ENCODE assay signal across 25 cellular contexts in the genomic region with DNA sequence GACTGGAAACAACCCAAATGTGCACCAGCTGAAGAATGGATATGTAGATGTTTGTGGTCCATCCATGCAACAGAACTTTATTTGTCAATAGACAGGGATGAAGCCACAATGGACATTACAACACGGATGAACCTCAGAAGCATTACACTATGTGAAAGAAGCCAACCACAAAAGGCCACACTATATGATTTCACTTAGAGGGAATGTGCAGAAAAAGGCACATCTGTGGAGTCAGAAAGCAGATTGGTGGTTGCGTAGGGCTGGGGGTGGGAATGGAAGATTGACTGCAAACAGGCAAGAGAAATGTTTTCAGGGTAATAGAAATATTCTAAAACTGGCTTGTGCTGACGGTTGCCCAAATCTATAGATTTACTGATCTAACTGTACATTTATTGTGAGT. TPM values are rescaled to one million over a fixed set of nuclear protein-coding genes. Genes with fewer than 3 reads are reported as not detected.
A peak's percentile ranks its signal among the peaks of the same experiment; 100 is the strongest.
DNase-seq lines count a peak whose midpoint lies in the region; TF ChIP-seq lines count a peak whose summit lies in the region.
"Had no signal": no experiment of that assay in that cellular context is flagged by ENCODE, and none has a peak within 500 bp of the region (broad histone marks: within the 10 kb centered on the region; RNA-seq: fewer than 3 reads in every experiment).

No MANE protein-coding gene starts in this region.

- peaks cover 5% of the 10 kb centered on the region for H3K4me1 Mint-ChIP-seq in endothelial cell (ENCODE audit: unreplicated experiment)
- H3K4me1 Mint-ChIP-seq in Caco-2 (ENCODE audit: low read depth, unreplicated experiment) = no peaks in the 10 kb centered on the region
- H3K4me1 Mint-ChIP-seq: activated CD4-positive, alpha-beta T cell treated with anti-CD3 and anti-CD28 coated beads for 36 hours; CD4-positive, CD25-positive, alpha-beta regulatory T cell; naive thymus-derived CD8-positive, alpha-beta T cell had no signal

- H3K27me3 ChIP-seq in ascending aorta = no peaks in the 10 kb centered on the region
- H3K27me3 ChIP-seq in Caco-2 (replicated peaks; ENCODE audit: control insufficient read depth, insufficient read depth, low read length) = no peaks in the 10 kb centered on the region
- H3K27me3 ChIP-seq: hepatocyte, left lung, ovary, SJSA1, testis had no signal

- H3K36me3 ChIP-seq in ascending aorta (no peaks in the 10 kb centered on the region), Caco-2 (ENCODE audit: control insufficient read depth, insufficient read depth, low read length) (no peaks in the 10 kb centered on the region)
- H3K36me3 ChIP-seq: left lung, ovary, SJSA1 had no signal

- TF ChIP-seq CTCF in endothelial cell (IDR thresholded peaks at IDR 0.05; ENCODE audit: unreplicated experiment) (no peak), ascending aorta (IDR thresholded peaks at IDR 0.05) (no peak), Caco-2 (IDR thresholded peaks at IDR 0.05; ENCODE audit: insufficient read depth in 1 of 2, low read depth in 1 of 2, low read length in 1 of 2, severe bottlenecking in 1 of 2, unreplicated experiment in 1 of 2) (no peak)

- BruUV-seq in Caco-2 (replicated peaks; lab: Mats Ljungman, UMichigan) = no TSS peak

- CTCF ChIA-PET in Caco-2 (lab: Charles Lee) = no interaction called here

- H3K4me3 Mint-ChIP-seq in endothelial cell (ENCODE audit: unreplicated experiment) = no peak overlapping the region
- no peak overlapping the region for H3K4me3 Mint-ChIP-seq in Caco-2 (ENCODE audit: unreplicated experiment)
- H3K4me3 Mint-ChIP-seq: activated CD4-positive, alpha-beta T cell treated with anti-CD3 and anti-CD28 coated beads for 36 hours; CD4-positive, CD25-positive, alpha-beta regulatory T cell; naive thymus-derived CD8-positive, alpha-beta T cell; T-helper 1 cell treated with Interleukin-12 subunit alpha and Interleukin-12 subunit beta and Interleukin-4 antibody, amounts not matched to agents 30 μg/mL and 1 μg/mL, for 36 hours had no signal

- intact Hi-C loops in ascending aorta (cut with DNase I) (no loop called here), Caco-2 (cut with micrococcal nuclease; ENCODE audit: unreplicated experiment) (no loop called here)

- no peak overlapping the region for H3K27ac ChIP-seq in ascending aorta
- H3K27ac ChIP-seq: hepatocyte, left lung, ovary, SJSA1, testis had no signal

- H3K27ac Mint-ChIP-seq in endothelial cell (ENCODE audit: unreplicated experiment) (peak overlapping the region; percentile 38), Caco-2 (ENCODE audit: unreplicated experiment) (no peak overlapping the region)
- H3K27ac Mint-ChIP-seq: activated CD4-positive, alpha-beta T cell treated with anti-CD3 and anti-CD28 coated beads for 36 hours; CD4-positive, CD25-positive, alpha-beta regulatory T cell; naive thymus-derived CD8-positive, alpha-beta T cell; T-helper 1 cell treated with Interleukin-12 subunit alpha and Interleukin-12 subunit beta and Interleukin-4 antibody, amounts not matched to agents 30 μg/mL and 1 μg/mL, for 36 hours had no signal

- H3K4me1 ChIP-seq in ascending aorta = no peaks in the 10 kb centered on the region
- no peaks in the 10 kb centered on the region for H3K4me1 ChIP-seq in Caco-2
- H3K4me1 ChIP-seq: left lung, testis had no signal

- POLR2A ChIA-PET in Caco-2 (lab: Charles Lee) = no interaction called here

- H3K4me3 ChIP-seq in ascending aorta = no peak overlapping the region
- no peak overlapping the region for H3K4me3 ChIP-seq in Caco-2 (ENCODE audit: low read depth, low read length)
- H3K4me3 ChIP-seq: hepatocyte, left lung, ovary, SJSA1, testis had no signal

- peaks cover 2% of the 10 kb centered on the region for H3K27me3 Mint-ChIP-seq in endothelial cell (ENCODE audit: unreplicated experiment)
- H3K27me3 Mint-ChIP-seq in Caco-2 (ENCODE audit: insufficient read depth, unreplicated experiment) = no peaks in the 10 kb centered on the region
- H3K27me3 Mint-ChIP-seq: activated CD4-positive, alpha-beta T cell treated with anti-CD3 and anti-CD28 coated beads for 36 hours had no signal

- H3K9me3 ChIP-seq in ascending aorta = no peaks in the 10 kb centered on the region
- no peaks in the 10 kb centered on the region for H3K9me3 ChIP-seq in Caco-2
- H3K9me3 ChIP-seq: left lung, ovary, SJSA1, testis had no signal

- DNase-seq in AG20443 (ENCODE audit: low spot score) = peak; percentile 53
- DNase-seq in LHCN-M2 (ENCODE audit: low read depth) = peak; percentile 70
- DNase-seq in endothelial cell (ENCODE audit: low spot score) = no peak
- DNase-seq in kidney glomerular epithelial cell (lab: John Stamatoyannopoulos, UW) = peak; percentile 10
- DNase-seq in T-helper 9 cell = no peak
- no peak for DNase-seq in ascending aorta (ENCODE audit: low spot score in 2 of 2)
- DNase-seq in Caco-2 = no peak
- DNase-seq in NCI-H2227 treated with DMSO at 0.1 percent for 48 hours (lab: John Stamatoyannopoulos, UW) = no peak
- DNase-seq: ACHN; activated CD4-positive, alpha-beta T cell treated with anti-CD3 and anti-CD28 coated beads for 36 hours; activated gamma-delta T cell; caudate nucleus; CD4-positive, CD25-positive, alpha-beta regulatory T cell; left lung; MM.1S; naive thymus-derived CD8-positive, alpha-beta T cell; NCI-H146; ovary; stimulated activated CD4-positive, alpha-beta T cell treated with anti-CD3 and anti-CD28 coated beads, Interleukin-12 subunit alpha, Interleukin-12 subunit beta, amount 100 ng/mL, for 4 hours; stimulated activated CD4-positive, alpha-beta T cell treated with anti-CD3 and anti-CD28 coated beads, Interleukin-4, amount 100 ng/mL, for 4 hours; stimulated activated naive CD4-positive, alpha-beta T cell; testis had no signal

- H3K9me3 Mint-ChIP-seq in endothelial cell (ENCODE audit: unreplicated experiment) (no peaks in the 10 kb centered on the region), Caco-2 (ENCODE audit: unreplicated experiment) (no peaks in the 10 kb centered on the region)
- H3K9me3 Mint-ChIP-seq: CD4-positive, CD25-positive, alpha-beta regulatory T cell; naive thymus-derived CD8-positive, alpha-beta T cell; T-helper 1 cell treated with Interleukin-12 subunit alpha and Interleukin-12 subunit beta and Interleukin-4 antibody, amounts not matched to agents 30 μg/mL and 1 μg/mL, for 36 hours had no signal

- H3K36me3 Mint-ChIP-seq in endothelial cell (ENCODE audit: low read depth, unreplicated experiment) (no peaks in the 10 kb centered on the region), Caco-2 (ENCODE audit: insufficient read depth, unreplicated experiment) (no peaks in the 10 kb centered on the region)
- H3K36me3 Mint-ChIP-seq: CD4-positive, CD25-positive, alpha-beta regulatory T cell had no signal

RNA-seq across cellular contexts. Expression of a gene that starts 34.3 kb away (rescaled TPM):
- total RNA-seq in LHCN-M2 (2014; rRNA removed) = 31.9 and 43.8 TPM in 2 replicates
- 30.2 TPM for polyA plus RNA-seq in LHCN-M2 (2012)
- 79.3 TPM for total RNA-seq in endothelial cell (ENCODE audit: unreplicated experiment)
- 13.5 TPM for total RNA-seq in ascending aorta
- 73.1 and 76.1 TPM in 2 replicates for total RNA-seq in Caco-2 (2022)

RNA-seq across cellular contexts. Expression of a gene that starts 45.3 kb away (rescaled TPM):
- total RNA-seq in LHCN-M2 (2014; rRNA removed) (4.8 and 5.6 TPM in 2 replicates), endothelial cell (ENCODE audit: unreplicated experiment) (17.2 TPM), ascending aorta (15.9 TPM), Caco-2 (2022) (26.0 and 27.9 TPM in 2 replicates)
- polyA plus RNA-seq in LHCN-M2 (2012) = 2.8 TPM

Comparison
In these comparisons a context has a peak if more than half of its experiments do, and no peak if none do; other contexts are left out.
1. DNase-seq: peak in AG20443 (single experiment), LHCN-M2 (single experiment) and kidney glomerular epithelial cell (single experiment); none in endothelial cell (single experiment), T-helper 9 cell (single experiment), ascending aorta (0 of 2), Caco-2 (0 of 2) and NCI-H2227 treated with DMSO at 0.1 percent for 48 hours (single experiment).